Comparison of ENCODE assay signal across 8 cellular contexts in genomic region chr20:45293041-45294002, GRCh38. TPM values are rescaled to one million over a fixed set of nuclear protein-coding genes. Genes with fewer than 3 reads are reported as not detected.
DNase-seq lines count a peak whose midpoint lies in the region; ATAC-seq, FAIRE-seq and TF ChIP-seq lines count a peak whose summit lies in the region.

No MANE protein-coding gene starts in this region.

- peaks cover 2% of the 10 kb centered on the region; the same call in 1 of the 2 replicates for H3K27me3 ChIP-seq in Panc1 (ENCODE audit: control insufficient read depth, insufficient read depth, low read length)

- peaks cover 27% of the 10 kb centered on the region for H3K27me3 Mint-ChIP-seq in activated T-helper 2 cell treated with anti-CD3 and anti-CD28 coated beads, Interferon-gamma antibody, Interleukin-2, Interleukin-4, amounts not matched to agents 10 μg/mL and 5 μg/mL and 100 μg/mL, durations not matched to agents 14 hours and 24 hours and 36 hours (ENCODE audit: low read depth)
- H3K27me3 Mint-ChIP-seq in nephron (ENCODE audit: low read depth), result peaks cover 34% of the 10 kb centered on the region

- in situ Hi-C loops in Panc1 (cut with HindIII; ENCODE audit: low pct_unique_long_range_greater_than_20kb, low sequenced_read_pairs), result no loop called here

- no peaks in the 10 kb centered on the region for H3K9me3 Mint-ChIP-seq in activated T-helper 2 cell treated with anti-CD3 and anti-CD28 coated beads, Interferon-gamma antibody, Interleukin-2, Interleukin-4, amounts not matched to agents 10 μg/mL and 5 μg/mL and 100 μg/mL, durations not matched to agents 14 hours and 24 hours and 36 hours
- peaks cover 6% of the 10 kb centered on the region for H3K9me3 Mint-ChIP-seq in nephron

- H3K27ac ChIP-seq in Panc1 (ENCODE audit: low read length), result peak overlapping the region; percentile 52

- peaks cover 4% of the 10 kb centered on the region; the same call in 1 of the 2 replicates for H3K9me3 ChIP-seq in Panc1 (ENCODE audit: control insufficient read depth, insufficient read depth, low read depth, low read length)

- H3K4me3 Mint-ChIP-seq in activated T-helper 2 cell treated with anti-CD3 and anti-CD28 coated beads, Interferon-gamma antibody, Interleukin-2, Interleukin-4, amounts not matched to agents 10 μg/mL and 5 μg/mL and 100 μg/mL, durations not matched to agents 14 hours and 24 hours and 36 hours (ENCODE audit: low read depth), result peak overlapping the region; percentile 69
- peak overlapping the region; percentile 77 to 79 (median 79) for H3K4me3 Mint-ChIP-seq in nephron

- DNase-seq in GM03348 (ENCODE audit: low spot score) (peak; percentile 91), HTR-8/SVneo (ENCODE audit: insufficient read length, low spot score) (peak; percentile 99), Panc1 (ENCODE audit: low read depth, low spot score) (peak; percentile 52), fibroblast of the aortic adventitia (ENCODE audit: low read depth) (peak; percentile 61)
- peak; percentile 78 for DNase-seq in activated T-helper 2 cell treated with anti-CD3 and anti-CD28 coated beads, Interferon-gamma antibody, Interleukin-2, Interleukin-4, amounts not matched to agents 10 μg/mL and 5 μg/mL and 100 μg/mL, durations not matched to agents 14 hours and 24 hours and 36 hours (ENCODE audit: low spot score)
- DNase-seq in stimulated activated naive CD4-positive, alpha-beta T cell treated with Interleukin-2 at 50 U/mL for 16 hours (lab: John Stamatoyannopoulos, UW), result peak; percentile 78

- H3K36me3 Mint-ChIP-seq in activated T-helper 2 cell treated with anti-CD3 and anti-CD28 coated beads, Interferon-gamma antibody, Interleukin-2, Interleukin-4, amounts not matched to agents 10 μg/mL and 5 μg/mL and 100 μg/mL, durations not matched to agents 14 hours and 24 hours and 36 hours (ENCODE audit: low read depth), result no peaks in the 10 kb centered on the region
- H3K36me3 Mint-ChIP-seq in nephron (ENCODE audit: low read depth), result no peaks in the 10 kb centered on the region

- peak overlapping the region; percentile 57 to 66 for H3K4me3 ChIP-seq in Panc1 (ENCODE audit: low read depth in 2 of 2, low read length in 2 of 2)
- peak overlapping the region; percentile 66 for H3K4me3 ChIP-seq in fibroblast of the aortic adventitia (ENCODE audit: low read depth, low read length)

- H3K36me3 ChIP-seq in Panc1 (ENCODE audit: control insufficient read depth, insufficient read depth, low read length), result no peaks in the 10 kb centered on the region

- H3K27ac Mint-ChIP-seq in activated T-helper 2 cell treated with anti-CD3 and anti-CD28 coated beads, Interferon-gamma antibody, Interleukin-2, Interleukin-4, amounts not matched to agents 10 μg/mL and 5 μg/mL and 100 μg/mL, durations not matched to agents 14 hours and 24 hours and 36 hours, result no peak overlapping the region
- H3K27ac Mint-ChIP-seq in nephron, result peak overlapping the region in 1 of 3 experiments; percentile 73

- POLR2A ChIA-PET in Panc1 (lab: Charles Lee), result no interaction called here

- peak; percentile 20 for FAIRE-seq in HTR-8/SVneo (lab: Jason Lieb, UNC)

- CTCF ChIA-PET in Panc1 (lab: Charles Lee), result interaction anchor here (0.6 to 3.3 kb wide), 12 partner anchors 10 to 338 kb away, joined by 3 to 15 read pairs (median 4); no protein-coding TSS in a partner anchor

- H3K4me1 ChIP-seq in Panc1 (ENCODE audit: control insufficient read depth, insufficient read depth, low read length), result no peaks in the 10 kb centered on the region

- peaks cover 8% of the 10 kb centered on the region for H3K4me1 Mint-ChIP-seq in activated T-helper 2 cell treated with anti-CD3 and anti-CD28 coated beads, Interferon-gamma antibody, Interleukin-2, Interleukin-4, amounts not matched to agents 10 μg/mL and 5 μg/mL and 100 μg/mL, durations not matched to agents 14 hours and 24 hours and 36 hours (ENCODE audit: low read depth)
- H3K4me1 Mint-ChIP-seq in nephron, result peaks cover 5% of the 10 kb centered on the region

- ATAC-seq in Panc1, result peak; percentile 92
- ATAC-seq in HG02763 (IDR thresholded peaks at IDR 0.05; ENCODE audit: unreplicated experiment), result no peak

- peak; percentile 99 for TF ChIP-seq CTCF in Panc1 (IDR thresholded peaks at IDR 0.05)
- TF ChIP-seq CTCF in fibroblast of the aortic adventitia (IDR thresholded peaks at IDR 0.05; ENCODE audit: insufficient read depth, low read length), result peak; percentile 99
- peak; percentile 85 to 94 (median 93) for TF ChIP-seq CTCF in nephron (IDR thresholded peaks at IDR 0.05; ENCODE audit: unreplicated experiment in 3 of 3)

- no TSS peak for BruUV-seq in Panc1 (replicated peaks; lab: Mats Ljungman, UMichigan)

- intact Hi-C loops in Panc1 (cut with micrococcal nuclease; ENCODE audit: unreplicated experiment), result loop anchor here (5.0 to 10.0 kb wide), 2 partner anchors 189 to 251 kb away; partner anchors contain the start of gene KCNS1
- intact Hi-C loops in activated T-helper 2 cell treated with anti-CD3 and anti-CD28 coated beads, Interferon-gamma antibody, Interleukin-2, Interleukin-4, amounts not matched to agents 10 μg/mL and 5 μg/mL and 100 μg/mL, durations not matched to agents 14 hours and 24 hours and 36 hours (cut with micrococcal nuclease), result loop anchor here (5.0 kb wide), 3 partner anchors 56 to 196 kb away; no protein-coding TSS in a partner anchor

RNA-seq across cellular contexts. Expression of gene RBPJL, which starts 13.3 kb away (rescaled TPM):
- total RNA-seq in Panc1 (2021; ENCODE audit: unreplicated experiment), result 0.18 TPM
- not detected for polyA plus RNA-seq in Panc1 (2012; ENCODE audit: insufficient read length)
- total RNA-seq in activated T-helper 2 cell treated with anti-CD3 and anti-CD28 coated beads, Interferon-gamma antibody, Interleukin-2, Interleukin-4, amounts not matched to agents 10 μg/mL and 5 μg/mL and 100 μg/mL, durations not matched to agents 14 hours and 24 hours and 36 hours, result not detected in 2 replicates
- not detected in 2 replicates for total RNA-seq in fibroblast of the aortic adventitia (ENCODE audit: low replicate concordance)

RNA-seq across cellular contexts. Expression of gene MATN4, which starts 14.8 kb away (rescaled TPM):
- total RNA-seq in Panc1 (2021; ENCODE audit: unreplicated experiment) (0.15 TPM), fibroblast of the aortic adventitia (ENCODE audit: low replicate concordance) (not detected in 2 replicates)
- 0.31 TPM for polyA plus RNA-seq in Panc1 (2012; ENCODE audit: insufficient read length)
- 0.39 and 0.64 TPM in 2 replicates for total RNA-seq in activated T-helper 2 cell treated with anti-CD3 and anti-CD28 coated beads, Interferon-gamma antibody, Interleukin-2, Interleukin-4, amounts not matched to agents 10 μg/mL and 5 μg/mL and 100 μg/mL, durations not matched to agents 14 hours and 24 hours and 36 hours

RNA-seq across cellular contexts. Expression of gene SLPI, which starts 39.0 kb away (rescaled TPM):
- total RNA-seq in Panc1 (2021; ENCODE audit: unreplicated experiment), result 0.74 TPM
- not detected for polyA plus RNA-seq in Panc1 (2012; ENCODE audit: insufficient read length)
- total RNA-seq in activated T-helper 2 cell treated with anti-CD3 and anti-CD28 coated beads, Interferon-gamma antibody, Interleukin-2, Interleukin-4, amounts not matched to agents 10 μg/mL and 5 μg/mL and 100 μg/mL, durations not matched to agents 14 hours and 24 hours and 36 hours, result not detected in 2 replicates
- 0.63 and 12.9 TPM in 2 replicates for total RNA-seq in fibroblast of the aortic adventitia (ENCODE audit: low replicate concordance)

RNA-seq across cellular contexts. Expression of gene SDC4, which starts 54.9 kb away (rescaled TPM):
- total RNA-seq in Panc1 (2021; ENCODE audit: unreplicated experiment) (93.3 TPM), fibroblast of the aortic adventitia (ENCODE audit: low replicate concordance) (91.1 and 150 TPM in 2 replicates)
- polyA plus RNA-seq in Panc1 (2012; ENCODE audit: insufficient read length), result 63.5 TPM
- 133 and 136 TPM in 2 replicates for total RNA-seq in activated T-helper 2 cell treated with anti-CD3 and anti-CD28 coated beads, Interferon-gamma antibody, Interleukin-2, Interleukin-4, amounts not matched to agents 10 μg/mL and 5 μg/mL and 100 μg/mL, durations not matched to agents 14 hours and 24 hours and 36 hours
